13 cellular contexts compared by ENCODE assay signal in the genomic region with DNA sequence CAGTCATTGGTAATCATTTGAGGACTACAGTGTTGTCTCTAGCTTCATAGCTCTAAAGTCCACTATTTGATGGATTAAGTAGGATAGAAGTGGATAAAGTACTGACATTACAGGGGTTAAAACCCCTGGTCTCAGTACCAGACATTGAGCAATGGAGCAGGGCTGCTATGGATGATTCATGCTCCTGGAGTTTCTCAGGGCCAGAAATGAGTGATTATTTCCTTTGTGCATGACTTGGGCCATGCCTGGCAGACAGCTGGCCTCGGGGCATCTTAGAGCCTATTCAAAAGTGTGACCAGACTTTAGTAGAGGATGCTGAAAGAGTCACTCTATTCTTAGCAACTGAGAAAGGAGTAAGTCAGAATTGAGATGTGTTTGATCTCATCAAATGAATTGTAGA.
DNase-seq lines count a peak whose midpoint lies in the region; ATAC-seq lines count a peak whose summit lies in the region.
"Had no signal": no experiment of that assay in that cellular context is flagged by ENCODE, and none has a peak within 500 bp of the region (broad histone marks: within the 10 kb centered on the region; RNA-seq: fewer than 3 reads in every experiment).

No MANE protein-coding gene starts in this region.

- no peak overlapping the region for H3K4me3 Mint-ChIP-seq in stimulated activated naive CD8-positive, alpha-beta T cell treated with anti-CD3 and anti-CD28 coated beads, Interleukin-15, amount 100 ng/mL, for 72 hours
- no peak overlapping the region for H3K4me3 Mint-ChIP-seq in activated T-helper 2 cell treated with anti-CD3 and anti-CD28 coated beads, Interferon-gamma antibody, Interleukin-2, Interleukin-4, amounts not matched to agents 10 μg/mL and 5 μg/mL and 100 μg/mL, durations not matched to agents 14 hours and 24 hours and 36 hours (ENCODE audit: low read depth)
- H3K4me3 Mint-ChIP-seq: central memory CD8-positive, alpha-beta T cell had no signal

- no peak overlapping the region for H3K27ac Mint-ChIP-seq in stimulated activated naive CD8-positive, alpha-beta T cell treated with anti-CD3 and anti-CD28 coated beads, Interleukin-15, amount 100 ng/mL, for 72 hours
- H3K27ac Mint-ChIP-seq in activated T-helper 2 cell treated with anti-CD3 and anti-CD28 coated beads, Interferon-gamma antibody, Interleukin-2, Interleukin-4, amounts not matched to agents 10 μg/mL and 5 μg/mL and 100 μg/mL, durations not matched to agents 14 hours and 24 hours and 36 hours = no peak overlapping the region

- H3K27me3 Mint-ChIP-seq in stimulated activated naive CD8-positive, alpha-beta T cell treated with anti-CD3 and anti-CD28 coated beads, Interleukin-15, amount 100 ng/mL, for 72 hours = no peaks in the 10 kb centered on the region
- H3K27me3 Mint-ChIP-seq in activated T-helper 2 cell treated with anti-CD3 and anti-CD28 coated beads, Interferon-gamma antibody, Interleukin-2, Interleukin-4, amounts not matched to agents 10 μg/mL and 5 μg/mL and 100 μg/mL, durations not matched to agents 14 hours and 24 hours and 36 hours (ENCODE audit: low read depth) = no peaks in the 10 kb centered on the region
- H3K27me3 Mint-ChIP-seq: central memory CD8-positive, alpha-beta T cell had no signal

- DNase-seq in stimulated activated naive CD8-positive, alpha-beta T cell treated with anti-CD3 and anti-CD28 coated beads, Interleukin-15, Interleukin-2, amounts not matched to agents 100 U/mL and 50 U/mL, for 24 hours = no peak
- DNase-seq in stimulated activated naive CD8-positive, alpha-beta T cell treated with anti-CD3 and anti-CD28 coated beads, Interleukin-15, amount 100 ng/mL, for 72 hours = no peak
- peak; percentile 56 for DNase-seq in T1000 (lab: John Stamatoyannopoulos, UW)
- peak; percentile 79 for DNase-seq in fibroblast of the conjunctiva (ENCODE audit: low read depth)
- DNase-seq in NCI-H446 (lab: John Stamatoyannopoulos, UW) = no peak
- no peak for DNase-seq in activated CD4-positive, alpha-beta T cell treated with anti-CD3 and anti-CD28 coated beads for 48 hours
- no peak for DNase-seq in activated T-helper 2 cell treated with anti-CD3 and anti-CD28 coated beads, Interferon-gamma antibody, Interleukin-2, Interleukin-4, amounts not matched to agents 10 μg/mL and 5 μg/mL and 100 μg/mL, durations not matched to agents 14 hours and 24 hours and 36 hours (ENCODE audit: low spot score)
- DNase-seq in HuH-7 (ENCODE audit: low spot score) = no peak
- DNase-seq: heart left ventricle, midbrain, NCI-H1092, T-helper 9 cell had no signal

- intact Hi-C loops in activated T-helper 2 cell treated with anti-CD3 and anti-CD28 coated beads, Interferon-gamma antibody, Interleukin-2, Interleukin-4, amounts not matched to agents 10 μg/mL and 5 μg/mL and 100 μg/mL, durations not matched to agents 14 hours and 24 hours and 36 hours (cut with micrococcal nuclease) = no loop called here

- no peaks in the 10 kb centered on the region for H3K36me3 Mint-ChIP-seq in activated T-helper 2 cell treated with anti-CD3 and anti-CD28 coated beads, Interferon-gamma antibody, Interleukin-2, Interleukin-4, amounts not matched to agents 10 μg/mL and 5 μg/mL and 100 μg/mL, durations not matched to agents 14 hours and 24 hours and 36 hours (ENCODE audit: low read depth)

- H3K4me1 Mint-ChIP-seq in stimulated activated naive CD8-positive, alpha-beta T cell treated with anti-CD3 and anti-CD28 coated beads, Interleukin-15, amount 100 ng/mL, for 72 hours = no peaks in the 10 kb centered on the region
- no peaks in the 10 kb centered on the region for H3K4me1 Mint-ChIP-seq in activated T-helper 2 cell treated with anti-CD3 and anti-CD28 coated beads, Interferon-gamma antibody, Interleukin-2, Interleukin-4, amounts not matched to agents 10 μg/mL and 5 μg/mL and 100 μg/mL, durations not matched to agents 14 hours and 24 hours and 36 hours (ENCODE audit: low read depth)
- H3K4me1 Mint-ChIP-seq: central memory CD8-positive, alpha-beta T cell had no signal

- H3K9me3 Mint-ChIP-seq in stimulated activated naive CD8-positive, alpha-beta T cell treated with anti-CD3 and anti-CD28 coated beads, Interleukin-15, amount 100 ng/mL, for 72 hours = peaks cover 7 to 12% of the 10 kb centered on the region in 2 donors
- H3K9me3 Mint-ChIP-seq in activated T-helper 2 cell treated with anti-CD3 and anti-CD28 coated beads, Interferon-gamma antibody, Interleukin-2, Interleukin-4, amounts not matched to agents 10 μg/mL and 5 μg/mL and 100 μg/mL, durations not matched to agents 14 hours and 24 hours and 36 hours = no peaks in the 10 kb centered on the region

- ATAC-seq in stimulated activated naive CD8-positive, alpha-beta T cell treated with anti-CD3 and anti-CD28 coated beads, Interleukin-15, Interleukin-2, amounts not matched to agents 100 U/mL and 50 U/mL, for 24 hours = peak; percentile 46
- ATAC-seq in stimulated activated naive CD8-positive, alpha-beta T cell treated with anti-CD3 and anti-CD28 coated beads, Interleukin-15, amount 100 ng/mL, for 72 hours = no peak
- ATAC-seq: heart left ventricle had no signal

Comparison
In these comparisons a context has a peak if more than half of its experiments do, and no peak if none do; other contexts are left out.
1. DNase-seq: peak in T1000 (single experiment) and fibroblast of the conjunctiva (single experiment); none in stimulated activated naive CD8-positive, alpha-beta T cell treated with anti-CD3 and anti-CD28 coated beads, Interleukin-15, Interleukin-2, amounts not matched to agents 100 U/mL and 50 U/mL, for 24 hours (single experiment), stimulated activated naive CD8-positive, alpha-beta T cell treated with anti-CD3 and anti-CD28 coated beads, Interleukin-15, amount 100 ng/mL, for 72 hours (0 of 2), NCI-H446 (0 of 2), activated CD4-positive, alpha-beta T cell treated with anti-CD3 and anti-CD28 coated beads for 48 hours (single experiment), activated T-helper 2 cell treated with anti-CD3 and anti-CD28 coated beads, Interferon-gamma antibody, Interleukin-2, Interleukin-4, amounts not matched to agents 10 μg/mL and 5 μg/mL and 100 μg/mL, durations not matched to agents 14 hours and 24 hours and 36 hours (single experiment) and HuH-7 (single experiment).